Comparison of ENCODE assay signal across 8 cellular contexts in the genomic region with DNA sequence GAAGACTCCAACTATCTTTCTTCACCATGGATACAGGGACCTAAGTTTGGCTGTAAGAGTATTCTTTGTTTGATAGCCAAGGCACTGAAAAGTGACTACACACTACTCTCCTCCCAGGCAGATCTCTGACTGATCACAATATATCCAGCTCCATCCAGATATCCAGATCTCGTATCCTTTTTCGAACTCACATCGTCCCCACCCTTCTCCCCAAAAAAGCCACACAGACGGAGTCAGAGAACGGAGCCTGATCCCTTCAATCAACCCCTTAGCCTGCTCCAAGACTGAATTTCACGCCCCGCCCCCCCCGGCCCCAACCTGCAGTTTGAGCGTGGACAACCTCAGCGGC. TPM values are rescaled to one million over a fixed set of nuclear protein-coding genes. Genes with fewer than 3 reads are reported as not detected.
DNase-seq lines count a peak whose midpoint lies in the region; ATAC-seq and TF ChIP-seq lines count a peak whose summit lies in the region.

No MANE protein-coding gene starts in this region.

- H3K9me3 Mint-ChIP-seq in natural killer cell = peaks cover 0 to 1% of the 10 kb centered on the region in 2 donors

- peak overlapping the region; percentile 85 to 98 for H3K27ac Mint-ChIP-seq in natural killer cell

- H3K27ac ChIP-seq in MM.1S (ENCODE audit: low read length) (no peak overlapping the region), duodenal mucosa (ENCODE audit: low read depth, low read length) (peak overlapping the region; percentile 11)

- H3K9ac ChIP-seq in MM.1S (ENCODE audit: low read length) (peak overlapping the region; percentile 62; the same call in 1 of the 2 replicates), duodenal mucosa (ENCODE audit: low read depth in 1 of 2, low read length in 2 of 2) (peak overlapping the region; percentile 71 to 72)

- no peak for TF ChIP-seq CTCF in MM.1S (IDR thresholded peaks at IDR 0.05; ENCODE audit: low read length)
- TF ChIP-seq CTCF in natural killer cell (IDR thresholded peaks at IDR 0.05) = no peak

- H3K4me3 Mint-ChIP-seq in natural killer cell = peak overlapping the region; percentile 95

- H4K20me1 ChIP-seq in MM.1S (ENCODE audit: insufficient read depth, low read length) = no peaks in the 10 kb centered on the region

- peak overlapping the region; percentile 98 for H2AFZ ChIP-seq in MM.1S (ENCODE audit: low read length)

- intact Hi-C loops in natural killer cell (cut with micrococcal nuclease) = no loop called here

- H3K4me1 ChIP-seq in MM.1S (ENCODE audit: low read length) (peaks cover 10% of the 10 kb centered on the region), duodenal mucosa (ENCODE audit: control insufficient read depth in 1 of 2, insufficient read depth in 2 of 2, low read length in 2 of 2) (peaks cover 14% of the 10 kb centered on the region in 2 donors)

- H3K36me3 ChIP-seq in MM.1S (replicated peaks; ENCODE audit: insufficient read depth, low read length) (no peaks in the 10 kb centered on the region), duodenal mucosa (ENCODE audit: control insufficient read depth in 1 of 2, insufficient read depth in 2 of 2, low read length in 2 of 2) (no peaks in the 10 kb centered on the region)

- H3K27me3 Mint-ChIP-seq in natural killer cell (ENCODE audit: low read depth in 2 of 2) = no peaks in the 10 kb centered on the region

- H3K9me3 ChIP-seq in MM.1S (replicated peaks; ENCODE audit: insufficient read depth, low read length) (no peaks in the 10 kb centered on the region), duodenal mucosa (ENCODE audit: control insufficient read depth in 1 of 2, low read length in 2 of 2) (no peaks in the 10 kb centered on the region)

- H3K79me2 ChIP-seq in MM.1S (ENCODE audit: low read length) = peaks cover 11% of the 10 kb centered on the region

- H3K36me3 Mint-ChIP-seq in natural killer cell = peaks cover 2% of the 10 kb centered on the region

- H3K27me3 ChIP-seq in MM.1S (replicated peaks; ENCODE audit: insufficient read depth, low read length) (no peaks in the 10 kb centered on the region), duodenal mucosa (ENCODE audit: control insufficient read depth in 1 of 2, insufficient read depth in 2 of 2, low read length in 2 of 2) (no peaks in the 10 kb centered on the region)

- H3K4me2 ChIP-seq in MM.1S (ENCODE audit: low read depth, low read length) = peak overlapping the region; percentile 81

- H3K9me2 ChIP-seq in MM.1S (replicated peaks; ENCODE audit: insufficient read depth, low read length) = no peaks in the 10 kb centered on the region

- ATAC-seq in natural killer cell = no peak
- ATAC-seq in GM18873 (IDR thresholded peaks at IDR 0.05; ENCODE audit: low FRiP score, unreplicated experiment) = no peak

- no peaks in the 10 kb centered on the region for H3F3A ChIP-seq in MM.1S (ENCODE audit: insufficient read depth, low read length)

- DNase-seq in GM03348 (ENCODE audit: low spot score) = peak; percentile 20
- no peak for DNase-seq in MM.1S
- no peak for DNase-seq in natural killer cell
- no peak for DNase-seq in stimulated activated CD8-positive, alpha-beta memory T cell treated with anti-CD3 and anti-CD28 coated beads, Interleukin-4, amount 100 ng/mL, for 48 hours
- no peak for DNase-seq in NCI-H2107 treated with DMSO at 0.1 percent for 48 hours (lab: John Stamatoyannopoulos, UW; ENCODE audit: unreplicated experiment)
- no peak for DNase-seq in NOMO-1 (lab: John Stamatoyannopoulos, UW; ENCODE audit: unreplicated experiment in 2 of 2)

- H3K4me1 Mint-ChIP-seq in natural killer cell = peaks cover 20 to 27% of the 10 kb centered on the region in 2 donors

- H3K4me3 ChIP-seq in MM.1S (ENCODE audit: low read length) (peak overlapping the region; percentile 86), duodenal mucosa (ENCODE audit: low read depth in 1 of 2, low read length in 2 of 2) (peak overlapping the region; percentile 97 to 99)

RNA-seq across cellular contexts. Expression of a gene that starts 0.5 kb away (rescaled TPM):
- total RNA-seq in natural killer cell = 10 to 100 TPM; 12.8 to 21.9 (median 18.5) TPM

RNA-seq across cellular contexts. Expression of a gene that starts 0.6 kb away (rescaled TPM):
- 1 to 10 TPM; 1.4 to 2.3 (median 1.7) TPM for total RNA-seq in natural killer cell

RNA-seq across cellular contexts. Expression of a gene that starts 14.5 kb away (rescaled TPM):
- under 1 TPM in 1 of 3 donors, not detected in 2; 0.27 TPM for total RNA-seq in natural killer cell
